10 cellular contexts compared by ENCODE assay signal in the genomic region with DNA sequence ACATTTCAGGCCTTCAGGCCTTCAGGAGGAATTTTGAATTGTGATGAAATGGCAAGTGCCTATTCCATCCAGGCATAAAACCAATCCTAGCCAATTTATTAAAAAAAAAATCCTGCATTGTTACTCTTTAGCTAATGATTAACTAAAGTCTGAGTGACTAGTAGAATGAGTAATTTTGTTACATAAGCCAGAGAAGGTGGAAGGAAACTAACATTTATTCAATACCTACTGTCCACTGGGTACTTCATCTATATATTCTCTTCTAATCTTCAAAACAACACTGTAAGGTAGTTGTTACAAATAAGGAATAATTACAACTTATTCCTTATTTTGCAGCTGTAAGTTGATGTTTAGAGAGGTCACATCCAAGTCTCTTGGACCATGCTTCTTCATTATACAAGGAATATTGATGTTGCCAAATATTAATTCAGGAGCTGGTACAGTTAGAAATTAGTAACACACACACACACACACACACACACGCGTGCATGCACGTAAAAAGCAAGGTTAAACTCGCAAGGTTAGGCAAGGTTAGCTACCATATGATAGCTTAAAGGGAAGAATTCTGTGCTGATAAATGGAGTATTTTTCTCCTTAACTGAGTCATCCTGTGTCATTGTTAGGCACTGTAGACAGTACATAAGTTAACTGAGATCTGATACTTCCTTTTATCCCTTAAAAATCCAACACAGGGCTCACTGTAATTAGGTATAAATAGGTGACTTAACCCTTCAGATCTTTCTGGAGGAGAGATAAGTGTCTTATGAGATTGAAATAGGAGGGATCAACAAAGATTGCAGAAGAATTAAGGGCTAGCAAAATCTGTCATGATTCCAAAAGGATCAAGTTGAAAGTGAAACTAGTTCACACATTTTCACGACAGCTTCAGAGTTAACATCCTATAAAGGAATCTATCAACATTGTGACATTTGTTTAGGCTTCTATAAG.
DNase-seq lines count a peak whose midpoint lies in the region; TF ChIP-seq lines count a peak whose summit lies in the region.
"Had no signal": no experiment of that assay in that cellular context is flagged by ENCODE, and none has a peak within 500 bp of the region (broad histone marks: within the 10 kb centered on the region; RNA-seq: fewer than 3 reads in every experiment).

No MANE protein-coding gene starts in this region.

- peak; percentile 23 for DNase-seq in GM03348 (ENCODE audit: low spot score)
- DNase-seq in RPMI8226 = peak; percentile 3
- DNase-seq in fibroblast of the aortic adventitia (ENCODE audit: low read depth) = peak; percentile 52
- no peak for DNase-seq in retinal pigment epithelial cell (ENCODE audit: low read depth)
- DNase-seq in DMS79 treated with DMSO at 0.1 percent for 48 hours (lab: John Stamatoyannopoulos, UW) = no peak
- DNase-seq in effector CD4-positive, alpha-beta T cell = no peak
- DNase-seq in substantia nigra (lab: John Stamatoyannopoulos, UW) = no peak
- DNase-seq in DMS153 treated with DMSO at 0.1 percent for 48 hours (lab: John Stamatoyannopoulos, UW; ENCODE audit: unreplicated experiment) = no peak
- DNase-seq: activated CD4-positive, alpha-beta T cell treated with anti-CD3 and anti-CD28 coated beads for 1 hour; stimulated activated CD4-positive, alpha-beta T cell treated with anti-CD3 and anti-CD28 coated beads, Interleukin-15, amount 100 ng/mL, for 24 hours had no signal

- H3K27ac ChIP-seq in substantia nigra (ENCODE audit: low read depth, low read length, poor library complexity, severe bottlenecking) = no peak overlapping the region

- TF ChIP-seq CTCF in fibroblast of the aortic adventitia (IDR thresholded peaks at IDR 0.05; ENCODE audit: insufficient read depth, low read length) = no peak
- no peak for TF ChIP-seq CTCF in retinal pigment epithelial cell (conservative IDR thresholded peaks at IDR 0.05; ENCODE audit: low read depth, low read length)

- peak overlapping the region; percentile 45 for H3K4me3 ChIP-seq in fibroblast of the aortic adventitia (ENCODE audit: low read depth, low read length)
- peak overlapping the region; percentile 8 for H3K4me3 ChIP-seq in retinal pigment epithelial cell (ENCODE audit: low read length)

Comparison
In these comparisons a context has a peak if more than half of its experiments do, and no peak if none do; other contexts are left out.
1. DNase-seq: peak in GM03348 (single experiment), RPMI8226 (single experiment) and fibroblast of the aortic adventitia (single experiment); none in retinal pigment epithelial cell (single experiment), DMS79 treated with DMSO at 0.1 percent for 48 hours (single experiment), effector CD4-positive, alpha-beta T cell (single experiment), substantia nigra (0 of 49) and DMS153 treated with DMSO at 0.1 percent for 48 hours (single experiment).